27 cellular contexts compared by ENCODE assay signal in the genomic region with DNA sequence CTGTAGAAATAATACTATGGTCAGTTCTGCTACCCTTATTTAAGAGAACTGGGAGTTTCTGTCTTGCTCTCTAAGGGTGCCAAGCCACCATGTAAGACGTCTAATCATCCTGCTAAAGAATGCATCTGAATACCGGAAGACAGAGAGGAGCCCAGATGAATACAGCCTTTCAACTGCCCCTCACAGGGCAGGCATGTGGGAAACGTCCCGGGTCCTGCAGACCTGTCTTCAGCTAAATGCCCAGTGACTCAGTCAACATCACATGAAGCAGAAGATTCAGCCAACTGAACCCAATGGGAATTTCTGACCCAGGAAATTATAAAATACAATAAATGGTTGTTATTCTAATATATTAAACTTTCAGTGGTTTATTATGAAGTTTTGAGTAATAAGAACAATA.
"Had no signal": no experiment of that assay in that cellular context is flagged by ENCODE, and none has a peak within 500 bp of the region (broad histone marks: within the 10 kb centered on the region; RNA-seq: fewer than 3 reads in every experiment).

No MANE protein-coding gene starts in this region.

- H3K9me3 ChIP-seq: adrenal gland had no signal

- H3K27me3 ChIP-seq: adrenal gland, brain microvascular endothelial cell had no signal

- ATAC-seq: activated CD4-positive, alpha-beta T cell treated with anti-CD3 and anti-CD28 coated beads for 36 hours; activated CD4-positive, CD25-positive, alpha-beta regulatory T cell treated with anti-CD3 and anti-CD28 coated beads, Interleukin-2, amount 50 U/mL, for 24 hours; activated CD8-positive, alpha-beta T cell treated with anti-CD3 and anti-CD28 coated beads, Interleukin-2, amount 10 ng/mL, durations not matched to agents 7 days and 5 days; activated naive CD4-positive, alpha-beta T cell treated with anti-CD3 and anti-CD28 coated beads, Interleukin-2, amount 50 U/mL, for 72 hours; K562; Panc1; Right ventricle myocardium inferior had no signal

- H3K4me1 ChIP-seq: adrenal gland had no signal

- H3K27ac Mint-ChIP-seq: activated CD4-positive, alpha-beta T cell treated with anti-CD3 and anti-CD28 coated beads for 36 hours; activated CD4-positive, alpha-beta T cell treated with anti-CD3 and anti-CD28 coated beads, Interleukin-2, amount 10 ng/mL, durations not matched to agents 7 days and 5 days; activated CD8-positive, alpha-beta T cell treated with anti-CD3 and anti-CD28 coated beads, Interleukin-2, amount 10 ng/mL, durations not matched to agents 7 days and 5 days; activated naive CD4-positive, alpha-beta T cell treated with anti-CD3 and anti-CD28 coated beads, Interleukin-2, amount 50 U/mL, for 72 hours; activated T-cell treated with anti-CD3 and anti-CD28 coated beads, Interleukin-2, amount 50 U/mL, for 24 hours; activated T-helper 2 cell treated with anti-CD3 and anti-CD28 coated beads, Interferon-gamma antibody, Interleukin-2, Interleukin-4, amounts not matched to agents 10 μg/mL and 5 μg/mL and 100 μg/mL, durations not matched to agents 14 hours and 24 hours and 36 hours; T-helper 1 cell treated with Interleukin-12 subunit alpha and Interleukin-12 subunit beta and Interleukin-4 antibody, amounts not matched to agents 30 μg/mL and 1 μg/mL, for 36 hours; T-helper 2 cell treated with Interferon-gamma antibody and Interleukin-4, amounts not matched to agents 5 μg/mL and 100 μg/mL, for 36 hours had no signal

- H3K4me3 ChIP-seq: adrenal gland, K562 had no signal

- H3K27ac ChIP-seq: adrenal gland, brain microvascular endothelial cell had no signal

- H3K4me1 Mint-ChIP-seq: activated CD4-positive, alpha-beta T cell treated with anti-CD3 and anti-CD28 coated beads for 36 hours; activated CD4-positive, alpha-beta T cell treated with anti-CD3 and anti-CD28 coated beads, Interleukin-2, amount 10 ng/mL, durations not matched to agents 7 days and 5 days had no signal

- FAIRE-seq: K562, TTC549 had no signal

- H3K36me3 Mint-ChIP-seq: activated naive CD4-positive, alpha-beta T cell treated with anti-CD3 and anti-CD28 coated beads, Interleukin-2, amount 50 U/mL, for 72 hours had no signal

- H3K27me3 Mint-ChIP-seq: activated CD4-positive, alpha-beta T cell treated with anti-CD3 and anti-CD28 coated beads for 36 hours; activated CD4-positive, alpha-beta T cell treated with anti-CD3 and anti-CD28 coated beads, Interleukin-2, amount 10 ng/mL, durations not matched to agents 7 days and 5 days; activated T-cell treated with anti-CD3 and anti-CD28 coated beads, Interleukin-2, amount 50 U/mL, for 24 hours had no signal

- H3K4me3 Mint-ChIP-seq: activated CD4-positive, alpha-beta T cell treated with anti-CD3 and anti-CD28 coated beads for 36 hours; activated CD4-positive, alpha-beta T cell treated with anti-CD3 and anti-CD28 coated beads, Interleukin-2, amount 10 ng/mL, durations not matched to agents 7 days and 5 days; activated CD8-positive, alpha-beta T cell treated with anti-CD3 and anti-CD28 coated beads, Interleukin-2, amount 10 ng/mL, durations not matched to agents 7 days and 5 days; activated T-cell treated with anti-CD3 and anti-CD28 coated beads, Interleukin-2, amount 50 U/mL, for 24 hours; T-helper 1 cell treated with Interleukin-12 subunit alpha and Interleukin-12 subunit beta and Interleukin-4 antibody, amounts not matched to agents 30 μg/mL and 1 μg/mL, for 36 hours; T-helper 2 cell treated with Interferon-gamma antibody and Interleukin-4, amounts not matched to agents 5 μg/mL and 100 μg/mL, for 36 hours had no signal

- H3K36me3 ChIP-seq: adrenal gland, brain microvascular endothelial cell had no signal

- DNase-seq: activated CD4-positive, alpha-beta T cell treated with anti-CD3 and anti-CD28 coated beads for 36 hours; activated CD4-positive, alpha-beta T cell treated with anti-CD3 and anti-CD28 coated beads, Interleukin-2, amount 10 ng/mL, durations not matched to agents 7 days and 5 days; activated CD4-positive, alpha-beta T cell treated with anti-CD3 and anti-CD28 coated beads, Interleukin-2, amount 50 U/mL, for 48 hours; activated CD8-positive, alpha-beta T cell treated with anti-CD3 and anti-CD28 coated beads, Interleukin-2, amount 10 ng/mL, durations not matched to agents 7 days and 5 days; activated gamma-delta T cell; activated naive CD4-positive, alpha-beta T cell treated with Interleukin-2 at 50 U/mL for 16 hours; activated T-cell treated with anti-CD3 and anti-CD28 coated beads, Interleukin-2, amount 50 U/mL, for 24 hours; adrenal gland; brain microvascular endothelial cell; central memory CD4-positive, alpha-beta T cell; NCI-H1105; NCI-H1417 treated with DMSO at 0.1 percent for 48 hours; NCI-H187 treated with DMSO at 0.1 percent for 48 hours; NCI-H2081 treated with DMSO at 0.1 percent for 48 hours; NCI-H345; NCI-H524 treated with DMSO at 0.1 percent for 48 hours; RPMI8226; SIG-M5 had no signal
